In genomic region chr4:40325406-40326019, GRCh38 we compare ENCODE assay signal across 8 cellular contexts. TPM values are rescaled to one million over a fixed set of nuclear protein-coding genes. Genes with fewer than 3 reads are reported as not detected.
DNase-seq lines count a peak whose midpoint lies in the region; ATAC-seq lines count a peak whose summit lies in the region.

No MANE protein-coding gene starts in this region.

- H3K36me3 Mint-ChIP-seq in immature natural killer cell = no peaks in the 10 kb centered on the region

- peak; percentile 38 for DNase-seq in stimulated activated CD4-positive, alpha-beta T cell treated with anti-CD3 and anti-CD28 coated beads, Interleukin-12 subunit alpha, Interleukin-12 subunit beta, amount 100 ng/mL, for 4 hours
- no peak for DNase-seq in stimulated activated CD4-positive, alpha-beta T cell treated with anti-CD3 and anti-CD28 coated beads, Interleukin-2, amount 100 ng/mL, for 48 hours
- DNase-seq in MV-4-11 (lab: John Stamatoyannopoulos, UW) = peak; percentile 70
- DNase-seq in SKM-1 treated with dmso at 0.1 percent for 144 hours (lab: John Stamatoyannopoulos, UW; ENCODE audit: unreplicated experiment) = peak; percentile 82
- DNase-seq in astrocyte of the hippocampus (ENCODE audit: low read depth, low spot score) = peak; percentile 80
- peak; percentile 47 to 65 (median 61) for DNase-seq in immature natural killer cell
- peak; percentile 28 to 41 (median 40) for DNase-seq in stimulated activated CD4-positive, alpha-beta T cell treated with anti-CD3 and anti-CD28 coated beads, TNF-alpha, amount 100 ng/mL, for 24 hours (ENCODE audit: low read depth in 3 of 3)

- peak; percentile 85 for ATAC-seq in HG02571 (IDR thresholded peaks at IDR 0.05; ENCODE audit: unreplicated experiment)

- H3K27ac Mint-ChIP-seq in immature natural killer cell = no peak overlapping the region

- peaks cover 0 to 5% (median 1%) of the 10 kb centered on the region in 3 donors for H3K27me3 Mint-ChIP-seq in immature natural killer cell (ENCODE audit: low read depth in 3 of 3)

- no peaks in the 10 kb centered on the region for H3K9me3 Mint-ChIP-seq in immature natural killer cell

- H3K4me1 Mint-ChIP-seq in immature natural killer cell = no peaks in the 10 kb centered on the region

- no peak overlapping the region for H3K4me3 Mint-ChIP-seq in immature natural killer cell

RNA-seq across cellular contexts. Expression of gene CHRNA9, which starts 9.6 kb away (rescaled TPM):
- not detected for polyA plus RNA-seq in immature natural killer cell

Comparison
In these comparisons a context has a peak if more than half of its experiments do, and no peak if none do; other contexts are left out.
1. DNase-seq: peak in stimulated activated CD4-positive, alpha-beta T cell treated with anti-CD3 and anti-CD28 coated beads, Interleukin-12 subunit alpha, Interleukin-12 subunit beta, amount 100 ng/mL, for 4 hours (single experiment), MV-4-11 (single experiment), SKM-1 treated with dmso at 0.1 percent for 144 hours (single experiment), astrocyte of the hippocampus (single experiment), immature natural killer cell (3 of 3) and stimulated activated CD4-positive, alpha-beta T cell treated with anti-CD3 and anti-CD28 coated beads, TNF-alpha, amount 100 ng/mL, for 24 hours (3 of 3); none in stimulated activated CD4-positive, alpha-beta T cell treated with anti-CD3 and anti-CD28 coated beads, Interleukin-2, amount 100 ng/mL, for 48 hours (0 of 2).